9 cellular contexts compared by ENCODE assay signal in genomic region chr14:21136024-21136423, GRCh38. TPM values are rescaled to one million over a fixed set of nuclear protein-coding genes. Genes with fewer than 3 reads are reported as not detected.
A peak's percentile ranks its signal among the peaks of the same experiment; 100 is the strongest.
DNase-seq lines count a peak whose midpoint lies in the region; ATAC-seq, FAIRE-seq and TF ChIP-seq lines count a peak whose summit lies in the region.
"Had no signal": no experiment of that assay in that cellular context is flagged by ENCODE, and none has a peak within 500 bp of the region (broad histone marks: within the 10 kb centered on the region; RNA-seq: fewer than 3 reads in every experiment).

No MANE protein-coding gene starts in this region.

- H3K27ac ChIP-seq in Panc1 (ENCODE audit: low read length) = no peak overlapping the region
- H3K27ac ChIP-seq in testis = no peak overlapping the region

- FAIRE-seq in GM19239 (lab: Jason Lieb, UNC) = no peak

- H3K9me3 Mint-ChIP-seq in activated T-cell treated with anti-CD3 and anti-CD28 coated beads, Interleukin-2, amount 50 U/mL, for 24 hours = no peaks in the 10 kb centered on the region
- H3K9me3 Mint-ChIP-seq: central memory CD8-positive, alpha-beta T cell had no signal

- WGBS in testis, 2 donors = 26 to 50% methylated on average over 1 of the region's 1 CpG

- H3K36me3 ChIP-seq in Panc1 (ENCODE audit: control insufficient read depth, insufficient read depth, low read length) (no peaks in the 10 kb centered on the region), testis (ENCODE audit: low read depth, missing control alignments) (no peaks in the 10 kb centered on the region)

- TF ChIP-seq POLR2A in testis (IDR thresholded peaks at IDR 0.05) = no peak

- no peak overlapping the region for H3K4me3 ChIP-seq in Panc1 (ENCODE audit: low read depth in 2 of 2, low read length in 2 of 2)
- H3K4me3 ChIP-seq in fibroblast of villous mesenchyme (ENCODE audit: low read depth, low read length) = no peak overlapping the region
- H3K4me3 ChIP-seq in testis = no peak overlapping the region

- TF ChIP-seq CTCF in Panc1 (IDR thresholded peaks at IDR 0.05) (peak; percentile 74), fibroblast of villous mesenchyme (IDR thresholded peaks at IDR 0.05; ENCODE audit: insufficient read depth, low read depth, low read length) (peak; percentile 64), testis (IDR thresholded peaks at IDR 0.05) (peak; percentile 32 to 79 (median 40))

- BruUV-seq in Panc1 (replicated peaks; lab: Mats Ljungman, UMichigan) = no TSS peak

- no peak overlapping the region for H3K4me3 Mint-ChIP-seq in activated T-cell treated with anti-CD3 and anti-CD28 coated beads, Interleukin-2, amount 50 U/mL, for 24 hours
- H3K4me3 Mint-ChIP-seq: central memory CD8-positive, alpha-beta T cell had no signal

- no peaks in the 10 kb centered on the region for H3K4me1 Mint-ChIP-seq in activated T-cell treated with anti-CD3 and anti-CD28 coated beads, Interleukin-2, amount 50 U/mL, for 24 hours (ENCODE audit: low read depth)
- H3K4me1 Mint-ChIP-seq: central memory CD8-positive, alpha-beta T cell had no signal

- no peaks in the 10 kb centered on the region for H3K4me1 ChIP-seq in Panc1 (ENCODE audit: control insufficient read depth, insufficient read depth, low read length)
- no peaks in the 10 kb centered on the region for H3K4me1 ChIP-seq in testis

- ATAC-seq in Panc1 = no peak

- POLR2A ChIA-PET in Panc1 (lab: Charles Lee) = no interaction called here

- H3K9me3 ChIP-seq in Panc1 (ENCODE audit: control insufficient read depth, insufficient read depth, low read depth, low read length) (no peaks in the 10 kb centered on the region), testis (no peaks in the 10 kb centered on the region)

- H3K27me3 ChIP-seq in Panc1 (ENCODE audit: control insufficient read depth, insufficient read depth, low read length) (no peaks in the 10 kb centered on the region), testis (no peaks in the 10 kb centered on the region)

- H3K36me3 Mint-ChIP-seq in activated T-cell treated with anti-CD3 and anti-CD28 coated beads, Interleukin-2, amount 50 U/mL, for 24 hours (ENCODE audit: low read depth) = no peaks in the 10 kb centered on the region

- H3K27ac Mint-ChIP-seq in activated T-cell treated with anti-CD3 and anti-CD28 coated beads, Interleukin-2, amount 50 U/mL, for 24 hours = no peak overlapping the region

- CTCF ChIA-PET in Panc1 (lab: Charles Lee) = no interaction called here

- intact Hi-C loops in Panc1 (cut with micrococcal nuclease; ENCODE audit: unreplicated experiment) = no loop called here
- intact Hi-C loops in testis (cut with DNase I; ENCODE audit: low total_unique reads) = no loop called here

- peak; percentile 25 for DNase-seq in AG08396 (ENCODE audit: low spot score)
- peak; percentile 22 for DNase-seq in GM19239 (ENCODE audit: insufficient read length, low spot score)
- DNase-seq in Panc1 (ENCODE audit: low read depth, low spot score) = no peak
- DNase-seq in fibroblast of villous mesenchyme (ENCODE audit: low read depth) = peak; percentile 10
- DNase-seq in testis = no peak
- DNase-seq in activated T-cell treated with anti-CD3 and anti-CD28 coated beads, Interleukin-2, amount 50 U/mL, for 24 hours = no peak
- no peak for DNase-seq in activated CD4-positive, alpha-beta T cell treated with anti-CD3 and anti-CD28 coated beads for 1 hour
- DNase-seq in HK-2 (ENCODE audit: unreplicated experiment) = no peak

- in situ Hi-C loops in Panc1 (cut with HindIII; ENCODE audit: low pct_unique_long_range_greater_than_20kb, low sequenced_read_pairs) = no loop called here

- no peaks in the 10 kb centered on the region for H3K27me3 Mint-ChIP-seq in activated T-cell treated with anti-CD3 and anti-CD28 coated beads, Interleukin-2, amount 50 U/mL, for 24 hours

RNA-seq across cellular contexts. Expression of gene OR5AU1, which starts 19.8 kb away (rescaled TPM):
- total RNA-seq in Panc1 (2021; ENCODE audit: unreplicated experiment) = not detected
- polyA plus RNA-seq in Panc1 (2012; ENCODE audit: insufficient read length) = not detected
- under 0.01 TPM in 1 of 2 replicates, not detected in the other for total RNA-seq in fibroblast of villous mesenchyme
- under 1 TPM in 1 of 2 donors, not detected in 1; 0.43 TPM for total RNA-seq in testis
- polyA plus RNA-seq in testis (ENCODE audit: insufficient read depth, low read depth, low replicate concordance) = not detected

RNA-seq across cellular contexts. Expression of gene TMEM253, which starts 35.2 kb away (rescaled TPM):
- total RNA-seq in Panc1 (2021; ENCODE audit: unreplicated experiment) (0.33 TPM), fibroblast of villous mesenchyme (0.64 TPM in 1 of 2 replicates, not detected in the other), testis (under 1 TPM in 1 of 2 donors, not detected in 1; 0.50 TPM)
- polyA plus RNA-seq in Panc1 (2012; ENCODE audit: insufficient read length) = 0.76 TPM
- polyA plus RNA-seq in testis (ENCODE audit: insufficient read depth, low read depth, low replicate concordance) = 0.65 TPM

RNA-seq across cellular contexts. Expression of gene ZNF219, which starts 37.6 kb away (rescaled TPM):
- 19.9 TPM for total RNA-seq in Panc1 (2021; ENCODE audit: unreplicated experiment)
- polyA plus RNA-seq in Panc1 (2012; ENCODE audit: insufficient read length) = 21.1 TPM
- total RNA-seq in fibroblast of villous mesenchyme = 1.7 and 2.6 TPM in 2 replicates
- 10 to 100 TPM; 42.8 to 64.8 TPM for total RNA-seq in testis
- 17.7 TPM for polyA plus RNA-seq in testis (ENCODE audit: insufficient read depth, low read depth, low replicate concordance)

Comparison
In these comparisons a context has a peak if more than half of its experiments do, and no peak if none do; other contexts are left out.
1. DNase-seq: peak in AG08396 (single experiment), GM19239 (single experiment) and fibroblast of villous mesenchyme (single experiment); none in Panc1 (single experiment), testis (single experiment), activated T-cell treated with anti-CD3 and anti-CD28 coated beads, Interleukin-2, amount 50 U/mL, for 24 hours (single experiment), activated CD4-positive, alpha-beta T cell treated with anti-CD3 and anti-CD28 coated beads for 1 hour (single experiment) and HK-2 (single experiment).
2. Peak in every context shown above with its lines, with median percentiles within 50 percentile points of each other: CTCF ChIP-seq.